ENCODE assay signal across 18 cellular contexts in genomic region chr2:14941151-14941631, GRCh38.
A peak's percentile ranks its signal among the peaks of the same experiment; 100 is the strongest.
DNase-seq lines count a peak whose midpoint lies in the region; ATAC-seq and TF ChIP-seq lines count a peak whose summit lies in the region.
"Had no signal": no experiment of that assay in that cellular context is flagged by ENCODE, and none has a peak within 500 bp of the region (broad histone marks: within the 10 kb centered on the region; RNA-seq: fewer than 3 reads in every experiment).

No MANE protein-coding gene starts in this region.

- no peak overlapping the region for H3K27ac ChIP-seq in left lung
- H3K27ac ChIP-seq in tibial nerve, result no peak overlapping the region
- H3K27ac ChIP-seq in thyroid gland, result no peak overlapping the region
- H3K27ac ChIP-seq: foreskin keratinocyte, PC-9 had no signal

- ATAC-seq in left lung, result peak; percentile 41
- ATAC-seq in HG03045 (IDR thresholded peaks at IDR 0.05; ENCODE audit: unreplicated experiment), result no peak
- ATAC-seq in HG03354 (IDR thresholded peaks at IDR 0.05; ENCODE audit: poor library complexity, severe bottlenecking, unreplicated experiment), result no peak
- ATAC-seq: activated T-cell treated with anti-CD3 and anti-CD28 coated beads, Interleukin-2, amount 50 U/mL, for 72 hours; foreskin keratinocyte had no signal

- H3K4me3 ChIP-seq in left lung, result no peak overlapping the region
- no peak overlapping the region for H3K4me3 ChIP-seq in tibial nerve
- no peak overlapping the region for H3K4me3 ChIP-seq in thyroid gland (replicated peaks in 1 of 3)
- H3K4me3 ChIP-seq: HAP-1, PC-9 had no signal

- peaks cover 0 to 22% of the 10 kb centered on the region in 2 donors for H3K9me3 ChIP-seq in left lung
- peaks cover 0 to 36% (median 0%) of the 10 kb centered on the region in 4 donors for H3K9me3 ChIP-seq in tibial nerve
- no peaks in the 10 kb centered on the region for H3K9me3 ChIP-seq in thyroid gland
- H3K9me3 ChIP-seq: HAP-1 had no signal

- H3K27me3 ChIP-seq in left lung (no peaks in the 10 kb centered on the region), tibial nerve (no peaks in the 10 kb centered on the region), thyroid gland (no peaks in the 10 kb centered on the region)
- H3K27me3 ChIP-seq: foreskin keratinocyte had no signal

- TF ChIP-seq CTCF in left lung (IDR thresholded peaks at IDR 0.05) (no peak), tibial nerve (IDR thresholded peaks at IDR 0.05) (no peak), thyroid gland (IDR thresholded peaks at IDR 0.05) (no peak)

- H3K36me3 ChIP-seq in left lung (no peaks in the 10 kb centered on the region), tibial nerve (no peaks in the 10 kb centered on the region), thyroid gland (no peaks in the 10 kb centered on the region)
- H3K36me3 ChIP-seq: HAP-1 had no signal

- intact Hi-C loops in left lung (cut with DNase I) (no loop called here), thyroid gland (cut with DNase I) (no loop called here)

- peak; percentile 81 for DNase-seq in NCI-H345 treated with DMSO at 0.1 percent for 48 hours (lab: John Stamatoyannopoulos, UW; ENCODE audit: unreplicated experiment)
- DNase-seq in NCI-H345 (lab: John Stamatoyannopoulos, UW), result no peak
- peak in 38 of 56 donors; percentile 1 to 59 (median 18) for DNase-seq in amygdala (lab: John Stamatoyannopoulos, UW)
- DNase-seq in left lung, result no peak
- DNase-seq in tibial nerve (ENCODE audit: low spot score in 2 of 2), result peak; percentile 12 to 21
- no peak for DNase-seq in thyroid gland
- DNase-seq: activated CD4-positive, alpha-beta memory T cell treated with anti-CD3 and anti-CD28 coated beads, Interleukin-2, amount 10 ng/mL, durations not matched to agents 7 days and 5 days; activated T-cell treated with anti-CD3 and anti-CD28 coated beads, Interleukin-2, amount 50 U/mL, for 72 hours; COR-L47; endodermal cell; foreskin keratinocyte; GDM1; NCI-H1417; NCI-H524; PC-9 had no signal

- TF ChIP-seq POLR2A in tibial nerve (IDR thresholded peaks at IDR 0.05), result no peak
- TF ChIP-seq POLR2A in thyroid gland (IDR thresholded peaks at IDR 0.05), result no peak

- 16 to 20% methylated on average over 4 of the region's 4 CpGs for WGBS in tibial nerve, 2 donors
- WGBS in thyroid gland, 2 donors, result 73% methylated on average over 4 of the region's 4 CpGs

- no peak for TF ChIP-seq EP300 in tibial nerve (IDR thresholded peaks at IDR 0.05)

- no peaks in the 10 kb centered on the region for H3K4me1 ChIP-seq in left lung
- H3K4me1 ChIP-seq in tibial nerve, result peaks cover 0 to 3% (median 0%) of the 10 kb centered on the region in 4 donors
- H3K4me1 ChIP-seq in thyroid gland, result no peaks in the 10 kb centered on the region
- H3K4me1 ChIP-seq: foreskin keratinocyte had no signal

Comparison
In these comparisons a context has a peak if more than half of its experiments do, and no peak if none do; other contexts are left out.
1. DNase-seq: peak in NCI-H345 treated with DMSO at 0.1 percent for 48 hours (single experiment), amygdala (38 of 56) and tibial nerve (2 of 2); none in NCI-H345 (single experiment), left lung (0 of 2) and thyroid gland (0 of 2).